ENCODE assay signal across 6 cellular contexts in the genomic region with DNA sequence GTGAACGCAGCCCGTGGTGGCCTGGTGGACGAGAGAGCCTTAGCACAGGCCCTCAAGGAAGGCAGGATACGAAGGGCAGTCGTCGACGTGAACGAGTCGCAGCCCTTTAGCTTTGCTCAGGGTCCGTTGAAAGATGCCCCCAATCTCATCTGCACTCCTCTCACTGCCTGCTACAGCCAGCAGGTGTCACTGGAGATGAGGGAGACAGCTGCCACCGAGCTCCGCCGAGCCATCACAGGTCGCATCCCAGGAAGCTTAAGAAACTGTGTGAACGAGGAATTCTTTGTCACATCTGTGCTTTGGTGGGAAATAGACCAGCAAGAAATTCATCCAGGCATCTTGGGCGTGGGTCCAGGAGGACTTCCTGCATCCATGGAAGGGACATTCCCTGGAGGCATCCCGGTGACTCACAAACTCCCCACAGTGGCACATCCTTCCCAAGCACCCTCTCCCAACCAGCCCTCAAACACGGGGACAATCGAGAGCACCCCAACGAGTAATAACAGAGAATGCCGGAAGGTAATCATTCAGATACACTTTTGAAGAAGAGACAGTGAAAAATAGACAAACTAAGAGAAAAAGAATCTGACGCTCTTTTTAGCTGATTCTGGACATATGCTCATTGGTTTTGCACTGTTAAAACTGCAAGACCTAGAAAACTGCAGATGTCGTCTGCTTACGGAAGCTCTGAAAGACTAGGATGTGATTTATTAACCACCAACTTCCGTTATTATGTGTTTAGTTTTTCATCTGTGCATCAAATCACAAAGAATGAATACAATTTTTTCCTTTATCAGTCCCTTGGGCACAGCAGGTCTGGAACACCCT.
A peak's percentile ranks its signal among the peaks of the same experiment; 100 is the strongest.
DNase-seq lines count a peak whose midpoint lies in the region; ATAC-seq, FAIRE-seq and TF ChIP-seq lines count a peak whose summit lies in the region.
"Not testable (repeated sequence)": the region's sequence is repeated elsewhere in the genome, so short reads cannot be mapped to it uniquely, and the experiment has no call there.

No MANE protein-coding gene starts in this region.

- H3K9me3 ChIP-seq in PC-3 (ENCODE audit: low read length); K562 (replicated peaks; ENCODE audit: control insufficient read depth, insufficient read depth, low read depth, low read length); mucosa of descending colon: not testable (repeated sequence)

- not testable (repeated sequence) for H3K9me2 ChIP-seq in GM23338 (ENCODE audit: insufficient read depth); PC-3 (replicated peaks; ENCODE audit: low read length)

- H3K4me1 Mint-ChIP-seq in GM23338 = not testable (repeated sequence)

- TF ChIP-seq RAD21 in K562 (CRISPR knock-in tag; conservative IDR thresholded peaks at IDR 0.05 in 1 of 2, IDR thresholded peaks at IDR 0.05 in 1 of 2) = not testable (repeated sequence)

- POLR2A ChIA-PET in PC-3 (lab: Charles Lee; ENCODE audit: unreplicated experiment); K562 (lab: Yijun Ruan, JAX): not testable (repeated sequence)

- not testable (repeated sequence) for H3K4me3 ChIP-seq in GM23338; PC-3 (ENCODE audit: low read length); K562; mucosa of descending colon

- H3K27me3 ChIP-seq in GM23338 (ENCODE audit: insufficient read depth); PC-3 (ENCODE audit: low read length); K562 (ENCODE audit: control insufficient read depth in 2 of 2, insufficient read depth in 2 of 2, low read length in 2 of 2): not testable (repeated sequence)

- intact Hi-C loops in PC-3 (cut with micrococcal nuclease); K562 (cut with micrococcal nuclease); mucosa of descending colon (cut with DNase I, micrococcal nuclease): not testable (repeated sequence)

- H4K20me1 ChIP-seq in GM23338 (replicated peaks; ENCODE audit: insufficient read depth); PC-3 (ENCODE audit: low read length); K562 (replicated peaks; ENCODE audit: control insufficient read depth, insufficient read depth, low read length): not testable (repeated sequence)

- H3K27ac ChIP-seq in GM23338 (ENCODE audit: low read depth); PC-3 (ENCODE audit: low read length); K562 (ENCODE audit: extremely low read depth, low read depth, low read length): not testable (repeated sequence)

- no CpG with 5 or more reads among the region's 25 CpGs for WGBS in K562 (ENCODE audit: insufficient coverage, low coverage, missing lambda C conversion rate)

- CTCF ChIA-PET in PC-3 (lab: Charles Lee); K562 (lab: Yijun Ruan, JAX; ENCODE audit: low intra/inter-chr PET ratio): not testable (repeated sequence)

- not testable (repeated sequence) for H3K27ac Mint-ChIP-seq in GM23338

- H3K4me2 ChIP-seq in GM23338; PC-3 (ENCODE audit: low read length); K562 (ENCODE audit: insufficient read depth, low read length): not testable (repeated sequence)

- H3K36me3 ChIP-seq in GM23338 (ENCODE audit: insufficient read depth); PC-3 (ENCODE audit: low read depth, low read length); K562 (ENCODE audit: control insufficient read depth, insufficient read depth, low read length); mucosa of descending colon (ENCODE audit: low read depth): not testable (repeated sequence)

- not testable (repeated sequence) for FAIRE-seq in K562 (lab: Jason Lieb, UNC)

- not testable (repeated sequence) for H3K9ac ChIP-seq in PC-3 (ENCODE audit: low read length); K562 (ENCODE audit: insufficient read depth in 1 of 2, low read depth in 2 of 2, low read length in 2 of 2)

- not testable (repeated sequence) for TF ChIP-seq EP300 in K562 (IDR thresholded peaks at IDR 0.05; ENCODE audit: low read length)

- not testable (repeated sequence) for TF ChIP-seq POLR2A in K562 (conservative IDR thresholded peaks at IDR 0.05)

- H2AFZ ChIP-seq in GM23338; PC-3 (ENCODE audit: low read length); K562 (ENCODE audit: low read depth, low read length): not testable (repeated sequence)

- not testable (repeated sequence) for BruUV-seq in PC-3 (replicated peaks; lab: Mats Ljungman, UMichigan); K562 (replicated peaks; lab: Mats Ljungman, UMichigan)

- not testable (repeated sequence) for H3K4me1 ChIP-seq in GM23338 (ENCODE audit: insufficient read depth); PC-3 (ENCODE audit: insufficient read depth, low read length); K562 (replicated peaks in 1 of 2; ENCODE audit: control insufficient read depth in 2 of 2, insufficient read depth in 2 of 2, low read length in 2 of 2); mucosa of descending colon (ENCODE audit: low read depth)

- H3K9me3 Mint-ChIP-seq in GM23338 = not testable (repeated sequence)

- not testable (repeated sequence) for H3K4me3 Mint-ChIP-seq in GM23338

- in situ Hi-C loops in K562 (cut with MboI) = not testable (repeated sequence)

- H3K36me3 Mint-ChIP-seq in GM23338 (ENCODE audit: low read depth) = not testable (repeated sequence)

- not testable (repeated sequence) for DNase-seq in GM23338 (ENCODE audit: low spot score); PC-3; K562 (ENCODE audit: extremely low read depth in 1 of 4, low spot score in 3 of 4); left lobe of liver (ENCODE audit: low spot score); mucosa of descending colon

- H3K9me1 ChIP-seq in K562 (ENCODE audit: control insufficient read depth, insufficient read depth, low read length) = not testable (repeated sequence)

- H3F3A ChIP-seq in GM23338 (replicated peaks; ENCODE audit: low read depth); PC-3 (ENCODE audit: low read length, unreplicated experiment): not testable (repeated sequence)

- H3K27me3 Mint-ChIP-seq in GM23338 (ENCODE audit: insufficient read depth, low read depth, poor library complexity) = not testable (repeated sequence)

- ATAC-seq in GM23338 = peak; percentile 84
- peak; percentile 40 for ATAC-seq in PC-3
- peak; percentile 65 for ATAC-seq in SK-N-SH treated with all-trans-retinoic acid at 6 μM for 48 hours
- ATAC-seq in K562 = peak; percentile 80
- peak; percentile 50 for ATAC-seq in left lobe of liver
- ATAC-seq in mucosa of descending colon = peak; percentile 40

- not testable (repeated sequence) for H3K79me2 ChIP-seq in GM23338 (replicated peaks; ENCODE audit: insufficient read depth); PC-3 (ENCODE audit: low read length); K562 (ENCODE audit: control insufficient read depth, insufficient read depth, low read length)

- not testable (repeated sequence) for TF ChIP-seq CTCF in GM23338 (conservative IDR thresholded peaks at IDR 0.05; ENCODE audit: low read depth in 2 of 2); PC-3 (conservative IDR thresholded peaks at IDR 0.05; ENCODE audit: low read depth, low read length); K562 (IDR thresholded peaks at IDR 0.05 in 2 of 3, conservative IDR thresholded peaks at IDR 0.05 in 1 of 3; ENCODE audit: insufficient read depth in 2 of 3, low read depth in 1 of 3, low read length in 3 of 3); mucosa of descending colon (IDR thresholded peaks at IDR 0.05)
